In the genomic region with DNA sequence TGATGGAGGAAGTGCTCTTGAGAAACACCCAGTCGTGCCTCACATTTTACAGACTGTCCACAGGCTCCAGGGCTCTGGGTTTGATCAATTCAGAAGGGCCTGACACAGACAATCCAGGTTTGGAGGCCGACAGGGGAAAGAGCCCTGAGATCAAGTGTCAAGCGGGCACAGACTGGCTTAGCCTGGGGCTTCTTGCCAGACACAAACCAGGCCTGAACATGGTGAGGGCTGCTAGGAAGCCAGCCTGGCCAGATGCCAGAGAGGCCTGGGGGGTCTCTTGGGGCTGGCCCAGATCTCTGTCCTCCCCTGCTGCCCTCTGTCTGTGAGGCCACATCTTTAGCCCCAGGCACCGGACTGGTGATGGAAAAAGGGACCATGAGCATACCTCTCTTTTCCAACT, we compare ENCODE assay signal across 18 cellular contexts.
"Had no signal": no experiment of that assay in that cellular context is flagged by ENCODE, and none has a peak within 500 bp of the region (broad histone marks: within the 10 kb centered on the region; RNA-seq: fewer than 3 reads in every experiment).

No MANE protein-coding gene starts in this region.

- H3K36me3 Mint-ChIP-seq: activated naive CD8-positive, alpha-beta T cell treated with anti-CD3 and anti-CD28 coated beads, Interleukin-2, amount 10 ng/mL, durations not matched to agents 7 days and 5 days; brain; naive thymus-derived CD4-positive, alpha-beta T cell; stimulated activated memory B cell treated with anti-CD40 and anti-IgM and Interleukin-4, amounts not matched to agents 10 μg/mL and 1 μg/mL and 100 μg/mL, for 72 hours had no signal

- H3K4me3 Mint-ChIP-seq: activated B cell treated with CpG ODN at 0.5 μM for 24 hours; activated CD4-positive, alpha-beta T cell treated with anti-CD3 and anti-CD28 coated beads, Interleukin-2, amount 10 ng/mL, durations not matched to agents 24 days and 14 days; activated CD8-positive, alpha-beta T cell treated with anti-CD3 and anti-CD28 coated beads, Interleukin-2, amount 10 ng/mL, durations not matched to agents 7 days and 5 days; activated naive CD8-positive, alpha-beta T cell treated with anti-CD3 and anti-CD28 coated beads, Interleukin-2, amount 10 ng/mL, durations not matched to agents 7 days and 5 days; brain; effector memory CD8-positive, alpha-beta T cell; naive thymus-derived CD4-positive, alpha-beta T cell; stimulated activated memory B cell treated with anti-CD40 and anti-IgM and Interleukin-4, amounts not matched to agents 10 μg/mL and 1 μg/mL and 100 μg/mL, for 72 hours had no signal

- H3K9me3 ChIP-seq: mucosa of descending colon had no signal

- H3K4me3 ChIP-seq: mucosa of descending colon had no signal

- H3K4me1 ChIP-seq: parathyroid adenoma had no signal

- H3K9me3 Mint-ChIP-seq: activated B cell treated with CpG ODN at 0.5 μM for 24 hours; activated CD4-positive, alpha-beta T cell treated with anti-CD3 and anti-CD28 coated beads, Interleukin-2, amount 10 ng/mL, durations not matched to agents 24 days and 14 days; activated naive CD8-positive, alpha-beta T cell treated with anti-CD3 and anti-CD28 coated beads, Interleukin-2, amount 10 ng/mL, durations not matched to agents 7 days and 5 days; effector memory CD8-positive, alpha-beta T cell; naive thymus-derived CD4-positive, alpha-beta T cell; stimulated activated memory B cell treated with anti-CD40 and anti-IgM and Interleukin-4, amounts not matched to agents 10 μg/mL and 1 μg/mL and 100 μg/mL, for 72 hours had no signal

- DNase-seq: activated B cell treated with CpG ODN at 0.5 μM for 24 hours; activated CD4-positive, alpha-beta T cell treated with anti-CD3 and anti-CD28 coated beads, Interleukin-2, amount 10 ng/mL, durations not matched to agents 24 days and 14 days; activated CD8-positive, alpha-beta T cell treated with anti-CD3 and anti-CD28 coated beads, Interleukin-2, amount 10 ng/mL, durations not matched to agents 7 days and 5 days; activated naive CD4-positive, alpha-beta T cell; activated naive CD8-positive, alpha-beta T cell treated with anti-CD3 and anti-CD28 coated beads, Interleukin-2, amount 10 ng/mL, durations not matched to agents 7 days and 5 days; activated T-cell treated with anti-CD3 and anti-CD28 coated beads for 4 hours; cerebellar nuclear complex; dermis blood vessel endothelial cell; effector memory CD8-positive, alpha-beta T cell; foreskin melanocyte; head of caudate nucleus; left colon; mucosa of descending colon; naive thymus-derived CD4-positive, alpha-beta T cell; stimulated activated CD4-positive, alpha-beta T cell treated with anti-CD3 and anti-CD28 coated beads, Interleukin-2, amount 100 ng/mL, for 48 hours had no signal

- H3K27ac ChIP-seq: parathyroid adenoma had no signal

- H3K27ac Mint-ChIP-seq: activated B cell treated with CpG ODN at 0.5 μM for 24 hours; activated CD4-positive, alpha-beta T cell treated with anti-CD3 and anti-CD28 coated beads, Interleukin-2, amount 10 ng/mL, durations not matched to agents 24 days and 14 days; activated CD8-positive, alpha-beta T cell treated with anti-CD3 and anti-CD28 coated beads, Interleukin-2, amount 10 ng/mL, durations not matched to agents 7 days and 5 days; activated naive CD8-positive, alpha-beta T cell treated with anti-CD3 and anti-CD28 coated beads, Interleukin-2, amount 10 ng/mL, durations not matched to agents 7 days and 5 days; effector memory CD8-positive, alpha-beta T cell; naive thymus-derived CD4-positive, alpha-beta T cell; stimulated activated memory B cell treated with anti-CD40 and anti-IgM and Interleukin-4, amounts not matched to agents 10 μg/mL and 1 μg/mL and 100 μg/mL, for 72 hours had no signal

- ATAC-seq: activated CD8-positive, alpha-beta T cell treated with anti-CD3 and anti-CD28 coated beads, Interleukin-2, amount 10 ng/mL, durations not matched to agents 7 days and 5 days; effector memory CD8-positive, alpha-beta T cell; left colon; naive thymus-derived CD4-positive, alpha-beta T cell; stimulated activated memory B cell treated with anti-CD40 and anti-IgM and Interleukin-4, amounts not matched to agents 10 μg/mL and 1 μg/mL and 100 μg/mL, for 72 hours had no signal

- H3K27me3 Mint-ChIP-seq: activated B cell treated with CpG ODN at 0.5 μM for 24 hours; activated CD4-positive, alpha-beta T cell treated with anti-CD3 and anti-CD28 coated beads, Interleukin-2, amount 10 ng/mL, durations not matched to agents 24 days and 14 days had no signal

- H3K4me1 Mint-ChIP-seq: activated B cell treated with CpG ODN at 0.5 μM for 24 hours; activated CD4-positive, alpha-beta T cell treated with anti-CD3 and anti-CD28 coated beads, Interleukin-2, amount 10 ng/mL, durations not matched to agents 24 days and 14 days; activated naive CD8-positive, alpha-beta T cell treated with anti-CD3 and anti-CD28 coated beads, Interleukin-2, amount 10 ng/mL, durations not matched to agents 7 days and 5 days; brain; naive thymus-derived CD4-positive, alpha-beta T cell; stimulated activated memory B cell treated with anti-CD40 and anti-IgM and Interleukin-4, amounts not matched to agents 10 μg/mL and 1 μg/mL and 100 μg/mL, for 72 hours had no signal
